8 cellular contexts compared by ENCODE assay signal in the genomic region with DNA sequence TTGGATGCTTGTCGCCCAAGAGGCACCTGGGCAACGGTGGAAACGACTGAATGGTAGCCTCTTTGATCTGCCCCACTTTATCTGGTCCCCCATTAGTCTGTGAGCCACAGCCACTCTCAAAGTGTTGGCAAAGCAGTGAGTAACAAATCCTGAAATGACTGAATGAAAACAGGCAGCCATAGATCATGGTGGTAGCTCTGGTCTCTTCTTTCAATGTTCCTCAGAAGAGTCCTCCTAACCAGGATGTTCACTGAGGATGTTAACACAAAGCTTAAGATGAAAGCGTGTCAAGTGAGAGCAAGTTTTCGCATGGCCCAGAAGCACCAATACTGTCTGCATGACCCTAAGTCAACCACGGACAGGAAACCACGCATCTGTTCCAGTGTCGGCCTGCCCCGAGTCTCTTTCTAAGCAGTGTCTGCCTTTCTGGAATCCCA.
DNase-seq lines count a peak whose midpoint lies in the region; ATAC-seq and TF ChIP-seq lines count a peak whose summit lies in the region.

No MANE protein-coding gene starts in this region.

- 97% methylated on average over 9 of the region's 9 CpGs for WGBS in SK-N-SH (ENCODE audit: low lambda C conversion rate)

- peaks cover 88% of the 10 kb centered on the region for H3K4me1 Mint-ChIP-seq in activated naive CD4-positive, alpha-beta T cell treated with anti-CD3 and anti-CD28 coated beads, Interleukin-2, amount 10 ng/mL, durations not matched to agents 7 days and 5 days

- POLR2A ChIA-PET in SK-N-SH (lab: Yijun Ruan, JAX) = no interaction called here

- H3K4me2 ChIP-seq in SK-N-SH = no peak overlapping the region

- DNase-seq in stimulated activated CD4-positive, alpha-beta T cell treated with anti-CD3 and anti-CD28 coated beads, Interleukin-12 subunit alpha, Interleukin-12 subunit beta, amount 100 ng/mL, for 48 hours (ENCODE audit: low read depth in 2 of 3, low spot score in 1 of 3) = peak in 2 of 3 donors; percentile 49 to 62
- DNase-seq in stimulated activated CD4-positive, alpha-beta T cell treated with anti-CD3 and anti-CD28 coated beads, Interleukin-12 subunit alpha, Interleukin-12 subunit beta, amount 100 ng/mL, for 4 hours = no peak
- peak; percentile 76 for DNase-seq in activated naive CD4-positive, alpha-beta T cell treated with anti-CD3 and anti-CD28 coated beads, Interleukin-2, amount 10 ng/mL, durations not matched to agents 7 days and 5 days
- DNase-seq in NCI-H526 treated with DMSO at 0.1 percent for 48 hours (lab: John Stamatoyannopoulos, UW) (no peak), left cardiac atrium (no peak), SK-N-SH (no peak), left ventricle myocardium inferior (no peak)

- peak overlapping the region; percentile 91 for H3K27ac Mint-ChIP-seq in activated naive CD4-positive, alpha-beta T cell treated with anti-CD3 and anti-CD28 coated beads, Interleukin-2, amount 10 ng/mL, durations not matched to agents 7 days and 5 days

- H3K27me3 ChIP-seq in SK-N-SH (ENCODE audit: insufficient read depth) (no peaks in the 10 kb centered on the region), left ventricle myocardium inferior (ENCODE audit: low read depth) (no peaks in the 10 kb centered on the region)

- peaks cover 36% of the 10 kb centered on the region for H3K36me3 Mint-ChIP-seq in activated naive CD4-positive, alpha-beta T cell treated with anti-CD3 and anti-CD28 coated beads, Interleukin-2, amount 10 ng/mL, durations not matched to agents 7 days and 5 days

- H3K4me1 ChIP-seq in SK-N-SH (ENCODE audit: control insufficient read depth in 1 of 2, insufficient read depth in 2 of 2, low read depth in 1 of 2, low read length in 1 of 2) (no peaks in the 10 kb centered on the region), left ventricle myocardium inferior (no peaks in the 10 kb centered on the region)

- TF ChIP-seq CTCF in SK-N-SH (IDR thresholded peaks at IDR 0.05) = no peak
- no peak for TF ChIP-seq CTCF in left ventricle myocardium inferior (IDR thresholded peaks at IDR 0.05; ENCODE audit: borderline replicate concordance)

- intact Hi-C loops in left cardiac atrium (cut with DNase I) = no loop called here
- intact Hi-C loops in left ventricle myocardium inferior (cut with micrococcal nuclease) = no loop called here

- H3K9me2 ChIP-seq in SK-N-SH = no peaks in the 10 kb centered on the region

- no peak for TF ChIP-seq RAD21 in SK-N-SH (IDR thresholded peaks at IDR 0.05; ENCODE audit: low read length)

- no peaks in the 10 kb centered on the region for H3K9me3 Mint-ChIP-seq in activated naive CD4-positive, alpha-beta T cell treated with anti-CD3 and anti-CD28 coated beads, Interleukin-2, amount 10 ng/mL, durations not matched to agents 7 days and 5 days

- no peaks in the 10 kb centered on the region for H3K27me3 Mint-ChIP-seq in activated naive CD4-positive, alpha-beta T cell treated with anti-CD3 and anti-CD28 coated beads, Interleukin-2, amount 10 ng/mL, durations not matched to agents 7 days and 5 days

- H2AFZ ChIP-seq in SK-N-SH (ENCODE audit: low read depth) = no peak overlapping the region

- peak overlapping the region; percentile 56 for H3K4me3 Mint-ChIP-seq in activated naive CD4-positive, alpha-beta T cell treated with anti-CD3 and anti-CD28 coated beads, Interleukin-2, amount 10 ng/mL, durations not matched to agents 7 days and 5 days

- peak; percentile 53 for ATAC-seq in HG03521 (IDR thresholded peaks at IDR 0.05; ENCODE audit: unreplicated experiment)
- no peak for ATAC-seq in left cardiac atrium

- CTCF ChIA-PET in activated naive CD4-positive, alpha-beta T cell treated with anti-CD3 and anti-CD28 coated beads, Interleukin-2, amount 10 ng/mL, durations not matched to agents 7 days and 5 days (lab: Charles Lee) = interaction anchor here (0.9 to 2.0 kb wide), 6 partner anchors 8 to 95 kb away, joined by 3 to 13 read pairs (median 5); no protein-coding TSS in a partner anchor
- CTCF ChIA-PET in SK-N-SH (lab: Yijun Ruan, JAX) = no interaction called here

- H3K36me3 ChIP-seq in SK-N-SH (replicated peaks in 1 of 2; ENCODE audit: control insufficient read depth in 1 of 2, insufficient read depth in 2 of 2, low read length in 1 of 2) (peaks cover 16 to 26% of the 10 kb centered on the region in 2 experiments), left ventricle myocardium inferior (peaks cover 38% of the 10 kb centered on the region)

- no peak overlapping the region for H3K9ac ChIP-seq in SK-N-SH

- no peak for TF ChIP-seq EP300 in SK-N-SH (IDR thresholded peaks at IDR 0.05; ENCODE audit: borderline replicate concordance in 1 of 2, low read depth in 1 of 2, low read length in 1 of 2)

- H3F3A ChIP-seq in SK-N-SH (replicated peaks; ENCODE audit: insufficient read depth) = no peaks in the 10 kb centered on the region

- no peak overlapping the region for H3K27ac ChIP-seq in SK-N-SH (ENCODE audit: low read depth in 2 of 2, low read length in 1 of 2)
- H3K27ac ChIP-seq in left ventricle myocardium inferior (replicated peaks) = no peak overlapping the region

- H3K4me3 ChIP-seq in SK-N-SH (ENCODE audit: low read depth in 2 of 2, low read length in 1 of 2) (no peak overlapping the region), left ventricle myocardium inferior (no peak overlapping the region)

- H3K9me3 ChIP-seq in SK-N-SH = no peaks in the 10 kb centered on the region
- H3K9me3 ChIP-seq in left ventricle myocardium inferior (replicated peaks) = no peaks in the 10 kb centered on the region

- no peaks in the 10 kb centered on the region for H3K79me2 ChIP-seq in SK-N-SH (ENCODE audit: insufficient read depth)

- no peaks in the 10 kb centered on the region for H4K20me1 ChIP-seq in SK-N-SH (ENCODE audit: insufficient read depth)

TF ChIP-seq in SK-N-SH, 30 proteins besides CTCF, POLR2A, EP300 and RAD21:
- TF ChIP-seq IRF3 (IDR thresholded peaks at IDR 0.05; ENCODE audit: low read depth, low read length) (no peak), FOXJ3 (CRISPR knock-in tag; IDR thresholded peaks at IDR 0.05) (no peak), GABPA (IDR thresholded peaks at IDR 0.05; ENCODE audit: low read depth) (no peak), POLR2AphosphoS5 (IDR thresholded peaks at IDR 0.05; ENCODE audit: low read depth, low read length) (no peak), GATA2 (CRISPR knock-in tag; IDR thresholded peaks at IDR 0.05) (no peak), RXRA (IDR thresholded peaks at IDR 0.05; ENCODE audit: borderline replicate concordance, low read depth) (no peak), CHD2 (IDR thresholded peaks at IDR 0.05; ENCODE audit: low read length, partially characterized antibody) (no peak), MEF2A (IDR thresholded peaks at IDR 0.05; ENCODE audit: borderline replicate concordance, low read depth) (no peak), JUND (IDR thresholded peaks at IDR 0.05) (no peak), ELF1 (IDR thresholded peaks at IDR 0.05) (no peak)
- TF ChIP-seq, protein P1, sequence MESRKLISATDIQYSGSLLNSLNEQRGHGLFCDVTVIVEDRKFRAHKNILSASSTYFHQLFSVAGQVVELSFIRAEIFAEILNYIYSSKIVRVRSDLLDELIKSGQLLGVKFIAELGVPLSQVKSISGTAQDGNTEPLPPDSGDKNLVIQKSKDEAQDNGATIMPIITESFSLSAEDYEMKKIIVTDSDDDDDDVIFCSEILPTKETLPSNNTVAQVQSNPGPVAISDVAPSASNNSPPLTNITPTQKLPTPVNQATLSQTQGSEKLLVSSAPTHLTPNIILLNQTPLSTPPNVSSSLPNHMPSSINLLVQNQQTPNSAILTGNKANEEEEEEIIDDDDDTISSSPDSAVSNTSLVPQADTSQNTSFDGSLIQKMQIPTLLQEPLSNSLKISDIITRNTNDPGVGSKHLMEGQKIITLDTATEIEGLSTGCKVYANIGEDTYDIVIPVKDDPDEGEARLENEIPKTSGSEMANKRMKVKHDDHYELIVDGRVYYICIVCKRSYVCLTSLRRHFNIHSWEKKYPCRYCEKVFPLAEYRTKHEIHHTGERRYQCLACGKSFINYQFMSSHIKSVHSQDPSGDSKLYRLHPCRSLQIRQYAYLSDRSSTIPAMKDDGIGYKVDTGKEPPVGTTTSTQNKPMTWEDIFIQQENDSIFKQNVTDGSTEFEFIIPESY (IDR thresholded peaks at IDR 0.05; ENCODE audit: borderline replicate concordance, low read depth) = no peak
- TF ChIP-seq, protein P2, sequence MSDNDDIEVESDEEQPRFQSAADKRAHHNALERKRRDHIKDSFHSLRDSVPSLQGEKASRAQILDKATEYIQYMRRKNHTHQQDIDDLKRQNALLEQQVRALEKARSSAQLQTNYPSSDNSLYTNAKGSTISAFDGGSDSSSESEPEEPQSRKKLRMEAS (IDR thresholded peaks at IDR 0.05; ENCODE audit: low read depth) = no peak

Comparison
In these comparisons a context has a peak if more than half of its experiments do, and no peak if none do; other contexts are left out.
1. DNase-seq: peak in stimulated activated CD4-positive, alpha-beta T cell treated with anti-CD3 and anti-CD28 coated beads, Interleukin-12 subunit alpha, Interleukin-12 subunit beta, amount 100 ng/mL, for 48 hours (2 of 3) and activated naive CD4-positive, alpha-beta T cell treated with anti-CD3 and anti-CD28 coated beads, Interleukin-2, amount 10 ng/mL, durations not matched to agents 7 days and 5 days (single experiment); none in stimulated activated CD4-positive, alpha-beta T cell treated with anti-CD3 and anti-CD28 coated beads, Interleukin-12 subunit alpha, Interleukin-12 subunit beta, amount 100 ng/mL, for 4 hours (single experiment), NCI-H526 treated with DMSO at 0.1 percent for 48 hours (single experiment), left cardiac atrium (single experiment), SK-N-SH (single experiment) and left ventricle myocardium inferior (single experiment).